Comparison of ENCODE assay signal across 1 cellular context in genomic region chr6:36230376-36230775, GRCh38.
TF ChIP-seq lines count a peak whose summit lies in the region.

No MANE protein-coding gene starts in this region.

TF ChIP-seq in IMR-90, 13 proteins besides CTCF, POLR2A, EP300 and RAD21 (continued from another document):
- no peak for TF ChIP-seq MXI1 (IDR thresholded peaks at IDR 0.05; ENCODE audit: borderline replicate concordance, low read depth, low read length)
- no peak for TF ChIP-seq SMC3 (IDR thresholded peaks at IDR 0.05; ENCODE audit: low read depth, low read length)
- TF ChIP-seq NFE2L2 (IDR thresholded peaks at IDR 0.05; ENCODE audit: low read depth, low read length): no peak
